Comparison of ENCODE assay signal across 8 cellular contexts in the genomic region with DNA sequence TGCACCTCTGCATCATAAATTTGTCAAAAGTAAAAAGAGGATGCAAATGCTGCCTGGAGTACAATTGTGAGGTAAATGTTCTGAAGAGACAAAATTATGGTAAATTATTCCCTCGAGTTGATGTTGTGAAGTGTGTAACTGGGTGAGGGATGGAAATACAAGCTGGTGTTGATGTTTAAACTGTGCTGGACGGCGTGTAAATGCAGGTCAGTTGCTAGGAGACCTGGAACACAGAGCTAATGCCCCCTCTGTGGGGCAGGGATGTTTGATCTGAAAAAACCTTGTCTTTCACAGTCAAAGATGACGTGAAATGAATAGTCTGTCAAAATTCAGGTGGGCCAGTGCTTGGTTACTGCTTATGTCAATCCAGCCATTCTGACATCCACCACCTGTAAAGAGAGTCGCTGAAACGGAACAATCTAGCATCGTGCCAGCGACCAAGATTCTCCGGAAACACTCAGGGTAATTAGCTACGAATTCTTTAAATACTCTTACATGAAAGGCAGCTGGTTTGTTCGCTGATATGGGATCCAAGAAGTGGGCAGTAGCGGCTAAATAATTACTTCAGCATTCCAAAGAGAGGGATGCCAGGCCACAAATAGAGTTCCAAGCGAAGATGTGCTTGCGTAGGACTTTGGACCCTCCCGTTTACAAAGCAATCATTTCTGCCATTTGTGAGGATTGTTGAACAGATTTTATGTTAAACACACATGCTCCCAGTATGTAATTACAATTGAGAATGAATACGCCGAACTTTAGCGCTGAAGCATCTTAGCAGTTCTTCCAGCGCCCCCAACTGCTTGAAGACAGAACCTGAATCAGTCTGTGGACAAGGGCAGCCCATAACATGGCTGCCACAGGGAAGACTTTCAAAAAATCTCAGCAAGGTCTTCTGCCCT. TPM values are rescaled to one million over a fixed set of nuclear protein-coding genes. Genes with fewer than 3 reads are reported as not detected.
DNase-seq lines count a peak whose midpoint lies in the region; ATAC-seq, FAIRE-seq and TF ChIP-seq lines count a peak whose summit lies in the region.

No MANE protein-coding gene starts in this region.

- H3K4me2 ChIP-seq in endothelial cell of umbilical vein (ENCODE audit: insufficient read depth, low read length), result no peak overlapping the region

- H3K9me3 ChIP-seq in endothelial cell of umbilical vein (replicated peaks; ENCODE audit: control insufficient read depth, insufficient read depth, low read length), result no peaks in the 10 kb centered on the region

- DNase-seq in NCI-H774 (lab: John Stamatoyannopoulos, UW) (peak; percentile 9), endothelial cell of umbilical vein (ENCODE audit: low read depth, low spot score) (peak; percentile 19), nucleus accumbens (lab: John Stamatoyannopoulos, UW) (peak in 42 of 56 donors; percentile 6 to 79 (median 37)), ecto neural progenitor cell (ENCODE audit: low spot score) (no peak)
- no peak for DNase-seq in activated CD4-positive, alpha-beta T cell treated with anti-CD3 and anti-CD28 coated beads for 1 hour

- H3K36me3 ChIP-seq in endothelial cell of umbilical vein (ENCODE audit: control insufficient read depth in 2 of 2, extremely low read depth in 1 of 2, insufficient read depth in 2 of 2, low read length in 2 of 2), result no peaks in the 10 kb centered on the region

- peaks cover 2 to 6% of the 10 kb centered on the region in 2 experiments for H3K27me3 ChIP-seq in endothelial cell of umbilical vein (ENCODE audit: control insufficient read depth in 2 of 2, insufficient read depth in 2 of 2, low read length in 2 of 2)

- TF ChIP-seq POLR2A in endothelial cell of umbilical vein (IDR thresholded peaks at IDR 0.05; ENCODE audit: low read depth, low read length), result no peak

- no peak overlapping the region for H3K4me3 ChIP-seq in endothelial cell of umbilical vein (replicated peaks in 1 of 3; ENCODE audit: insufficient read depth in 1 of 3, low read depth in 1 of 3, low read length in 3 of 3)

- BruUV-seq in endothelial cell of umbilical vein (replicated peaks; lab: Mats Ljungman, UMichigan), result no TSS peak

- CTCF ChIA-PET in endothelial cell of umbilical vein (lab: Charles Lee), result interaction anchor here (0.8 to 8.0 kb wide), 9 partner anchors 12 to 1190 kb away, joined by 3 to 131 read pairs (median 7); a partner anchor contains a TSS

- intact Hi-C loops in endothelial cell of umbilical vein (cut with micrococcal nuclease), result loop anchor here (5.0 kb wide), 4 partner anchors 231 to 821 kb away; a partner anchor contains a TSS

- ATAC-seq in HG02678 (IDR thresholded peaks at IDR 0.05; ENCODE audit: unreplicated experiment), result no peak
- ATAC-seq in GM18502 (IDR thresholded peaks at IDR 0.05; ENCODE audit: poor library complexity, unreplicated experiment), result no peak

- no peaks in the 10 kb centered on the region for H4K20me1 ChIP-seq in endothelial cell of umbilical vein (replicated peaks; ENCODE audit: control insufficient read depth, extremely low read depth, insufficient read depth, low read length)

- no peak overlapping the region for H3K27ac ChIP-seq in endothelial cell of umbilical vein (ENCODE audit: insufficient read depth, low read depth, low read length)

- dilution Hi-C loops in endothelial cell of umbilical vein (cut with MboI; ENCODE audit: extremely low pct_ligation_motif_present, low sequenced_read_pairs), result no loop called here

- FAIRE-seq in G401.6 (lab: Jason Lieb, UNC) (peak; percentile 45), endothelial cell of umbilical vein (lab: Jason Lieb, UNC) (peak; percentile 72)

- POLR2A ChIA-PET in endothelial cell of umbilical vein (lab: Charles Lee), result no interaction called here

- no peaks in the 10 kb centered on the region for H3K4me1 ChIP-seq in endothelial cell of umbilical vein (ENCODE audit: control insufficient read depth, extremely low read depth, insufficient read depth, low read length)

- H2AFZ ChIP-seq in endothelial cell of umbilical vein (ENCODE audit: low read depth, low read length), result peak overlapping the region; percentile 64

- TF ChIP-seq CTCF in endothelial cell of umbilical vein (IDR thresholded peaks at IDR 0.05; ENCODE audit: extremely low read depth in 1 of 2, insufficient read depth in 1 of 2, low read depth in 1 of 2, low read length in 2 of 2), result peak; percentile 29 to 40

- H3K79me2 ChIP-seq in endothelial cell of umbilical vein (ENCODE audit: control insufficient read depth, insufficient read depth, low read length), result no peaks in the 10 kb centered on the region

- no peaks in the 10 kb centered on the region for H3K9me1 ChIP-seq in endothelial cell of umbilical vein (replicated peaks; ENCODE audit: control insufficient read depth, extremely low read depth, insufficient read depth, low read length)

- no peak overlapping the region for H3K9ac ChIP-seq in endothelial cell of umbilical vein (replicated peaks; ENCODE audit: extremely low read depth, insufficient read depth, low read length)

TF ChIP-seq in endothelial cell of umbilical vein, 7 proteins besides CTCF, POLR2A, EP300 and RAD21:
- TF ChIP-seq EZH2 (IDR thresholded peaks at IDR 0.05; ENCODE audit: borderline replicate concordance, low read depth, low read length, severe bottlenecking) (no peak), JUN (IDR thresholded peaks at IDR 0.05; ENCODE audit: borderline replicate concordance, insufficient read depth, insufficient read length, low read depth) (no peak), POLR2AphosphoS5 (IDR thresholded peaks at IDR 0.05; ENCODE audit: insufficient read depth, low read depth, low read length) (no peak), FOS (IDR thresholded peaks at IDR 0.05; ENCODE audit: borderline replicate concordance, insufficient read depth, low read length) (no peak), MYC (IDR thresholded peaks at IDR 0.05; ENCODE audit: low read depth, low read length) (no peak), GATA2 (IDR thresholded peaks at IDR 0.05; ENCODE audit: insufficient read depth, insufficient read length, low read depth, low read length) (no peak)
- TF ChIP-seq, protein P1, sequence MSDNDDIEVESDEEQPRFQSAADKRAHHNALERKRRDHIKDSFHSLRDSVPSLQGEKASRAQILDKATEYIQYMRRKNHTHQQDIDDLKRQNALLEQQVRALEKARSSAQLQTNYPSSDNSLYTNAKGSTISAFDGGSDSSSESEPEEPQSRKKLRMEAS (IDR thresholded peaks at IDR 0.05; ENCODE audit: insufficient read depth, insufficient read length), result no peak

RNA-seq across cellular contexts. Expression of a gene that starts 7.4 kb away (rescaled TPM):
- not detected in 2 replicates for total RNA-seq in endothelial cell of umbilical vein
- not detected in 2 replicates for polyA plus RNA-seq in endothelial cell of umbilical vein
- polyA plus RNA-seq in endothelial cell of umbilical vein (2011; cell fraction: cytosol; rRNA removed), result not detected in 2 replicates
- polyA plus RNA-seq in endothelial cell of umbilical vein (2011; cell fraction: nucleus; rRNA removed), result not detected in 2 replicates
- not detected in 2 replicates for polyA plus RNA-seq in endothelial cell of umbilical vein (2012)
- polyA minus RNA-seq in endothelial cell of umbilical vein, result not detected in 2 replicates
- not detected for polyA minus RNA-seq in endothelial cell of umbilical vein (2011; cell fraction: cytosol; rRNA and poly(A)+ RNA removed)
- not detected in 2 replicates for polyA minus RNA-seq in endothelial cell of umbilical vein (2011; cell fraction: nucleus; rRNA and poly(A)+ RNA removed)

RNA-seq across cellular contexts. Expression of a gene that starts 43.6 kb away (rescaled TPM):
- 125 and 134 TPM in 2 replicates for total RNA-seq in endothelial cell of umbilical vein
- 99.0 and 110 TPM in 2 replicates for polyA plus RNA-seq in endothelial cell of umbilical vein
- 103 and 111 TPM in 2 replicates for polyA plus RNA-seq in endothelial cell of umbilical vein (2011; cell fraction: cytosol; rRNA removed)
- 184 and 235 TPM in 2 replicates for polyA plus RNA-seq in endothelial cell of umbilical vein (2011; cell fraction: nucleus; rRNA removed)
- polyA plus RNA-seq in endothelial cell of umbilical vein (2012), result 127 and 147 TPM in 2 replicates
- 52.3 and 59.6 TPM in 2 replicates for polyA minus RNA-seq in endothelial cell of umbilical vein
- polyA minus RNA-seq in endothelial cell of umbilical vein (2011; cell fraction: cytosol; rRNA and poly(A)+ RNA removed), result 50.7 TPM
- 80.1 and 107 TPM in 2 replicates for polyA minus RNA-seq in endothelial cell of umbilical vein (2011; cell fraction: nucleus; rRNA and poly(A)+ RNA removed)

Comparison
In these comparisons a context has a peak if more than half of its experiments do, and no peak if none do; other contexts are left out.
1. DNase-seq: peak in NCI-H774 (single experiment), endothelial cell of umbilical vein (single experiment) and nucleus accumbens (42 of 56); none in ecto neural progenitor cell (single experiment) and activated CD4-positive, alpha-beta T cell treated with anti-CD3 and anti-CD28 coated beads for 1 hour (single experiment).